Comparison of ENCODE assay signal across 16 cellular contexts in the genomic region with DNA sequence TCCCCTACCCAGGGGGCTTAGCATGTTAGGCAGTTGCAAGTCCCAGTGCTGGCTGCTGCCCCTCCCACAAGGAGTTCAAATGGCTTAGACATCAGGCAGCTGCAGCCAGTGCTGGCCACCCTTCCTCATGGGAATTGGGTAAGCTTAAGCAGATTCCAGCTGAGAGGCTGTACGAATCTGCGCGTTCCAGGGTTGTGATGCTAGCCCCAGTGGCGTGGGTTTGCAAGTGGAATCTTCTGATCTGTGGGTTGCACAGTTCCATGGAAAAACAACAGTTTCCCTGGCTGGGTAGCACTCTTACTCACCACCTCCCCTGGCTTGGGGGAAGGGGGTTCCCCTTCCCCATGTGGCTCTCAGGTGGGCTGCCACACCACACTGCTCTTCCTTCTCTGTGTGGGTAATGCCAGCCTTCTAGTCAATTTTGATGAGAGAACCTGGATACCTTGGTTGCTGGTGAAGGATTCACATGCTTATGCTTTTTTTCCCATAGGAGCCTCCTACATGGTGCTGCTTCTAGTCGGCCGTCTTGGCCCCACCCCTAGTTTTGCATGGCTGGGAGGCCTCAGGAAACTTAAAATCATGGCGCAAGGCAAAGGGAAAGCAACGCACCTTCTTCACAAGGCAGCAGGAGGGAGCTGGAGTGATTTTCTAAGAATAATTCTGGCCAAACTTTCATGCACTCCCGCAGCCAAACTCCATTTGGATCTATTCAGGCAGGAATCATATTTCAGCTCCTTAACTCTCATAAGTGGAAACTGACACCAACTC. TPM values are rescaled to one million over a fixed set of nuclear protein-coding genes. Genes with fewer than 3 reads are reported as not detected.
A peak's percentile ranks its signal among the peaks of the same experiment; 100 is the strongest.
DNase-seq lines count a peak whose midpoint lies in the region; ATAC-seq and TF ChIP-seq lines count a peak whose summit lies in the region.
"Had no signal": no experiment of that assay in that cellular context is flagged by ENCODE, and none has a peak within 500 bp of the region (broad histone marks: within the 10 kb centered on the region; RNA-seq: fewer than 3 reads in every experiment).

No MANE protein-coding gene starts in this region.

- peaks cover 19 to 27% of the 10 kb centered on the region in 2 donors for H3K4me1 ChIP-seq in gastrocnemius medialis
- H3K4me1 ChIP-seq: prostate gland had no signal

- peak; percentile 50 for ATAC-seq in Right ventricle myocardium inferior
- ATAC-seq in gastrocnemius medialis: peak; percentile 73 to 80

- in situ Hi-C loops in gastrocnemius medialis (cut with MboI; ENCODE audit: low sequenced_read_pairs in 4 of 4): no loop called here

- no peak for TF ChIP-seq CTCF in fibroblast of villous mesenchyme (IDR thresholded peaks at IDR 0.05; ENCODE audit: insufficient read depth, low read depth, low read length)
- TF ChIP-seq CTCF in gastrocnemius medialis (IDR thresholded peaks at IDR 0.05 in 4 of 5, conservative IDR thresholded peaks at IDR 0.05 in 1 of 5): no peak

- no peaks in the 10 kb centered on the region for H3K36me3 ChIP-seq in gastrocnemius medialis
- H3K36me3 ChIP-seq: prostate gland had no signal

- DNase-seq in Right ventricle myocardium inferior (ENCODE audit: missing footprints) (no peak), cardiac septum (ENCODE audit: low spot score) (no peak), NCI-H2171 (lab: John Stamatoyannopoulos, UW) (peak; percentile 51), fibroblast of villous mesenchyme (ENCODE audit: low read depth) (peak; percentile 29), gastrocnemius medialis (peak in 1 of 2 donors; percentile 36), NAMALWA (ENCODE audit: low spot score) (no peak), GOT3 (lab: John Stamatoyannopoulos, UW) (no peak)
- DNase-seq in stimulated activated naive CD4-positive, alpha-beta T cell treated with Interleukin-2 at 50 U/mL for 16 hours (lab: John Stamatoyannopoulos, UW): no peak
- DNase-seq: activated CD4-positive, alpha-beta T cell treated with anti-CD3 and anti-CD28 coated beads for 4 hours; activated T-cell treated with anti-CD3 and anti-CD28 coated beads, Interleukin-2, amount 50 U/mL, for 4 hours; amniotic stem cell; dermis blood vessel endothelial cell; NCI-H1694; stimulated activated CD4-positive, alpha-beta T cell treated with anti-CD3 and anti-CD28 coated beads, Interleukin-2, amount 100 ng/mL, for 24 hours; SW 1271 had no signal

- peak overlapping the region; percentile 5 to 77 (median 59) for H3K27ac ChIP-seq in gastrocnemius medialis
- H3K27ac ChIP-seq: prostate gland had no signal

- H3K4me3 ChIP-seq in fibroblast of villous mesenchyme (ENCODE audit: low read depth, low read length) (no peak overlapping the region), gastrocnemius medialis (peak overlapping the region in 3 of 4 donors; percentile 4 to 43 (median 20))
- H3K4me3 ChIP-seq: prostate gland had no signal

- H3K9me3 ChIP-seq in gastrocnemius medialis: no peaks in the 10 kb centered on the region
- H3K9me3 ChIP-seq: prostate gland had no signal

- TF ChIP-seq POLR2A in gastrocnemius medialis (IDR thresholded peaks at IDR 0.05): no peak

- H3K27me3 ChIP-seq in gastrocnemius medialis: no peaks in the 10 kb centered on the region

- intact Hi-C loops in Right ventricle myocardium inferior (cut with DNase I): no loop called here
- intact Hi-C loops in cardiac septum (cut with DNase I): no loop called here
- intact Hi-C loops in gastrocnemius medialis (cut with DNase I; ENCODE audit: low total_unique reads): no loop called here

RNA-seq across cellular contexts. Expression of gene DYNLT2, which starts 13.0 kb away (rescaled TPM):
- total RNA-seq in Right ventricle myocardium inferior: 0.41 TPM
- total RNA-seq in cardiac septum: 0.83 TPM
- 1.3 TPM in 2 replicates for total RNA-seq in fibroblast of villous mesenchyme
- total RNA-seq in gastrocnemius medialis: 1 to 10 TPM in 1 of 4 donors, under 1 TPM in 3; 0.23 to 1.1 (median 0.46) TPM

RNA-seq across cellular contexts. Expression of gene ERMARD, which starts 13.0 kb away (rescaled TPM):
- total RNA-seq in Right ventricle myocardium inferior: 6.5 TPM
- 11.3 TPM for total RNA-seq in cardiac septum
- total RNA-seq in fibroblast of villous mesenchyme: 15.8 and 28.5 TPM in 2 replicates
- total RNA-seq in gastrocnemius medialis: 10 to 100 TPM in 2 of 4 donors, 1 to 10 TPM in 2; 9.0 to 18.9 (median 11.2) TPM

RNA-seq across cellular contexts. Expression of gene PHF10, which starts 14.1 kb away (rescaled TPM):
- total RNA-seq in Right ventricle myocardium inferior: 55.2 TPM
- total RNA-seq in cardiac septum: 56.6 TPM
- 13.5 and 17.7 TPM in 2 replicates for total RNA-seq in fibroblast of villous mesenchyme
- total RNA-seq in gastrocnemius medialis: 10 to 100 TPM; 40.1 to 58.1 (median 49.0) TPM

RNA-seq across cellular contexts. Expression of gene C6orf120, which starts 36.5 kb away (rescaled TPM):
- total RNA-seq in Right ventricle myocardium inferior (14.5 TPM), cardiac septum (13.6 TPM), fibroblast of villous mesenchyme (47.0 and 57.9 TPM in 2 replicates), gastrocnemius medialis (10 to 100 TPM; 23.8 to 41.4 (median 29.4) TPM)

RNA-seq across cellular contexts. Expression of gene WDR27, which starts 36.6 kb away (rescaled TPM):
- total RNA-seq in Right ventricle myocardium inferior (9.6 TPM), cardiac septum (7.2 TPM), fibroblast of villous mesenchyme (14.8 and 18.1 TPM in 2 replicates), gastrocnemius medialis (10 to 100 TPM in 1 of 4 donors, 1 to 10 TPM in 3; 2.8 to 31.6 (median 4.0) TPM)

Comparison
In these comparisons a context has a peak if more than half of its experiments do, and no peak if none do; other contexts are left out.
1. DNase-seq: peak in NCI-H2171 (single experiment) and fibroblast of villous mesenchyme (single experiment); none in Right ventricle myocardium inferior (single experiment), cardiac septum (single experiment), NAMALWA (single experiment), stimulated activated naive CD4-positive, alpha-beta T cell treated with Interleukin-2 at 50 U/mL for 16 hours (single experiment) and GOT3 (single experiment).